7 cellular contexts compared by ENCODE assay signal in genomic region chr1:210143465-210144062, GRCh38.
DNase-seq lines count a peak whose midpoint lies in the region; ATAC-seq and TF ChIP-seq lines count a peak whose summit lies in the region.

No MANE protein-coding gene starts in this region.

- DNase-seq in GM04504 (ENCODE audit: low read depth) (peak; percentile 38), LNCaP clone FGC (ENCODE audit: low read depth) (peak; percentile 17), brain pericyte (ENCODE audit: low read depth, low spot score) (peak; percentile 54), islet precursor cell (peak; percentile 61), mesenteric fat pad (ENCODE audit: low spot score) (no peak)
- DNase-seq in stimulated activated CD4-positive, alpha-beta T cell treated with anti-CD3 and anti-CD28 coated beads, Interleukin-2, amount 100 ng/mL, for 24 hours = peak; percentile 64 to 75

- peak; percentile 65 for TF ChIP-seq CTCF in LNCaP clone FGC (IDR thresholded peaks at IDR 0.05; ENCODE audit: control insufficient read depth, extremely low read depth, insufficient read depth)

- peak; percentile 92 for ATAC-seq in SK-N-SH treated with all-trans-retinoic acid at 6 μM for 48 hours

- H3K4me3 ChIP-seq in LNCaP clone FGC (ENCODE audit: low read depth, low read length) = no peak overlapping the region

TF ChIP-seq in SK-N-SH treated with all-trans-retinoic acid at 6 μM for 48 hours, 23 proteins besides CTCF, POLR2A, EP300 and RAD21:
- TF ChIP-seq ZNF8 (CRISPR knock-in tag; IDR thresholded peaks at IDR 0.05) (no peak), CSDC2 (CRISPR knock-in tag; IDR thresholded peaks at IDR 0.05) (no peak), BACH2 (CRISPR knock-in tag; IDR thresholded peaks at IDR 0.05; ENCODE audit: borderline replicate concordance) (no peak)
